ENCODE assay signal across 22 cellular contexts in genomic region chr5:141534492-141535213, GRCh38. TPM values are rescaled to one million over a fixed set of nuclear protein-coding genes. Genes with fewer than 3 reads are reported as not detected.
DNase-seq lines count a peak whose midpoint lies in the region; ATAC-seq and TF ChIP-seq lines count a peak whose summit lies in the region.
"Had no signal": no experiment of that assay in that cellular context is flagged by ENCODE, and none has a peak within 500 bp of the region (broad histone marks: within the 10 kb centered on the region; RNA-seq: fewer than 3 reads in every experiment).

No MANE protein-coding gene starts in this region.

- H3K9ac ChIP-seq in trophoblast cell (ENCODE audit: low read length), result no peak overlapping the region

- no CpG with 5 or more reads among the region's 4 CpGs for WGBS in trophoblast cell (ENCODE audit: extremely low coverage, insufficient coverage, insufficient read length)

- ATAC-seq in activated naive CD8-positive, alpha-beta T cell treated with anti-CD3 and anti-CD28 coated beads, Interleukin-2, amount 50 U/mL, for 24 hours, result no peak
- ATAC-seq in natural killer cell (no peak), GM19035 (IDR thresholded peaks at IDR 0.05; ENCODE audit: unreplicated experiment) (no peak)

- peaks cover 1% of the 10 kb centered on the region in 2 experiments for H3K4me1 ChIP-seq in trophoblast cell (ENCODE audit: control insufficient read depth in 1 of 2, insufficient read depth in 2 of 2, low read length in 2 of 2)

- no peak overlapping the region for H4K91ac ChIP-seq in trophoblast cell (ENCODE audit: low read depth, low read length)

- H3K4me1 Mint-ChIP-seq in activated naive CD8-positive, alpha-beta T cell treated with anti-CD3 and anti-CD28 coated beads, Interleukin-2, amount 50 U/mL, for 24 hours, result peaks cover 2% of the 10 kb centered on the region
- H3K4me1 Mint-ChIP-seq in natural killer cell, result peaks cover 17 to 21% of the 10 kb centered on the region in 2 donors
- H3K4me1 Mint-ChIP-seq: B cell, H9 had no signal

- H4K12ac ChIP-seq in trophoblast cell (ENCODE audit: low read depth, low read length), result no peak overlapping the region

- no peak overlapping the region for H2BK120ac ChIP-seq in trophoblast cell (ENCODE audit: insufficient read depth, low read length, poor library complexity)

- H4K8ac ChIP-seq in trophoblast cell (ENCODE audit: low read depth, low read length), result no peak overlapping the region

- no peaks in the 10 kb centered on the region for H3K9me3 Mint-ChIP-seq in activated naive CD8-positive, alpha-beta T cell treated with anti-CD3 and anti-CD28 coated beads, Interleukin-2, amount 50 U/mL, for 24 hours
- H3K9me3 Mint-ChIP-seq in natural killer cell, result no peaks in the 10 kb centered on the region
- H3K9me3 Mint-ChIP-seq: activated CD4-positive, alpha-beta memory T cell treated with anti-CD3 and anti-CD28 coated beads for 36 hours; activated naive CD4-positive, alpha-beta T cell treated with anti-CD3 and anti-CD28 coated beads for 36 hours; H9 had no signal

- H3K4me3 Mint-ChIP-seq in activated naive CD8-positive, alpha-beta T cell treated with anti-CD3 and anti-CD28 coated beads, Interleukin-2, amount 50 U/mL, for 24 hours, result no peak overlapping the region
- H3K4me3 Mint-ChIP-seq in natural killer cell, result no peak overlapping the region
- H3K4me3 Mint-ChIP-seq: activated CD4-positive, alpha-beta memory T cell treated with anti-CD3 and anti-CD28 coated beads for 36 hours; activated naive CD4-positive, alpha-beta T cell treated with anti-CD3 and anti-CD28 coated beads for 36 hours; B cell; H9 had no signal

- no peaks in the 10 kb centered on the region for H3K27me3 Mint-ChIP-seq in activated naive CD8-positive, alpha-beta T cell treated with anti-CD3 and anti-CD28 coated beads, Interleukin-2, amount 50 U/mL, for 24 hours
- H3K27me3 Mint-ChIP-seq in natural killer cell (ENCODE audit: low read depth in 2 of 2), result no peaks in the 10 kb centered on the region
- H3K27me3 Mint-ChIP-seq: activated CD4-positive, alpha-beta memory T cell treated with anti-CD3 and anti-CD28 coated beads for 36 hours; B cell had no signal

- peak; percentile 2 for DNase-seq in NCI-H2171 treated with DMSO at 0.1 percent for 48 hours (lab: John Stamatoyannopoulos, UW)
- DNase-seq in NCI-H2171 (lab: John Stamatoyannopoulos, UW), result no peak
- DNase-seq in G401 (ENCODE audit: low spot score), result peak; percentile 33
- no peak for DNase-seq in activated naive CD8-positive, alpha-beta T cell treated with anti-CD3 and anti-CD28 coated beads, Interleukin-2, amount 50 U/mL, for 24 hours
- DNase-seq in natural killer cell, result no peak
- DNase-seq in NCI-H1048 (lab: John Stamatoyannopoulos, UW), result no peak
- no peak for DNase-seq in trophoblast cell
- DNase-seq: 8988T; activated CD4-positive, alpha-beta memory T cell treated with anti-CD3 and anti-CD28 coated beads for 36 hours; activated CD4-positive, CD25-positive, alpha-beta regulatory T cell; activated naive CD4-positive, alpha-beta T cell treated with anti-CD3 and anti-CD28 coated beads for 36 hours; dorsolateral prefrontal cortex; H9; kidney glomerular epithelial cell; NCI-H1105; NCI-H2029 treated with DMSO at 0.1 percent for 48 hours; NCI-H446; occipital lobe; Right ventricle myocardium superior; SW 1271 had no signal

- no peak overlapping the region for H2BK5ac ChIP-seq in trophoblast cell (ENCODE audit: low read depth, low read length, poor library complexity)

- H3K4me3 ChIP-seq in trophoblast cell (ENCODE audit: low read depth, low read length), result no peak overlapping the region
- H3K4me3 ChIP-seq: dorsolateral prefrontal cortex had no signal

- no peak overlapping the region for H3K23ac ChIP-seq in trophoblast cell (ENCODE audit: low read length)

- no peak overlapping the region for H2BK12ac ChIP-seq in trophoblast cell (ENCODE audit: low read length)

- no peak overlapping the region for H3K14ac ChIP-seq in trophoblast cell (ENCODE audit: low read length)

- no peaks in the 10 kb centered on the region for H3K27me3 ChIP-seq in trophoblast cell (ENCODE audit: insufficient read depth, low read length)

- no peaks in the 10 kb centered on the region for H3K79me1 ChIP-seq in trophoblast cell (ENCODE audit: low read length)

- H3K36me3 ChIP-seq in trophoblast cell (ENCODE audit: control insufficient read depth in 1 of 2, insufficient read depth in 2 of 2, low read length in 2 of 2), result peaks cover 10 to 18% of the 10 kb centered on the region in 2 experiments

- TF ChIP-seq CTCF in natural killer cell (IDR thresholded peaks at IDR 0.05), result no peak

- in situ Hi-C loops in G401 (cut with HindIII; ENCODE audit: low sequenced_read_pairs), result no loop called here

- peaks cover 31% of the 10 kb centered on the region for H3K36me3 Mint-ChIP-seq in activated naive CD8-positive, alpha-beta T cell treated with anti-CD3 and anti-CD28 coated beads, Interleukin-2, amount 50 U/mL, for 24 hours (ENCODE audit: low read depth)
- peaks cover 7% of the 10 kb centered on the region for H3K36me3 Mint-ChIP-seq in natural killer cell

- no peak overlapping the region for H2AFZ ChIP-seq in trophoblast cell (ENCODE audit: insufficient read depth, low read length, poor library complexity)

- H3K27ac ChIP-seq in trophoblast cell (ENCODE audit: low read depth, low read length), result no peak overlapping the region
- H3K27ac ChIP-seq: dorsolateral prefrontal cortex had no signal

- H3K27ac Mint-ChIP-seq in activated naive CD8-positive, alpha-beta T cell treated with anti-CD3 and anti-CD28 coated beads, Interleukin-2, amount 50 U/mL, for 24 hours, result peak overlapping the region; percentile 10
- peak overlapping the region; percentile 61 to 69 for H3K27ac Mint-ChIP-seq in natural killer cell
- H3K27ac Mint-ChIP-seq: activated CD4-positive, alpha-beta memory T cell treated with anti-CD3 and anti-CD28 coated beads for 36 hours; B cell; H9 had no signal

- no peak overlapping the region for H2AK5ac ChIP-seq in trophoblast cell (ENCODE audit: low read length)

- no peak overlapping the region for H3K4ac ChIP-seq in trophoblast cell (ENCODE audit: low read depth, low read length)

- no peaks in the 10 kb centered on the region for H3K9me3 ChIP-seq in trophoblast cell (ENCODE audit: insufficient read depth, low read depth, low read length)

- H3K4me2 ChIP-seq in trophoblast cell (ENCODE audit: low read length), result no peak overlapping the region

- intact Hi-C loops in natural killer cell (cut with micrococcal nuclease), result no loop called here

- no peaks in the 10 kb centered on the region for H3K79me2 ChIP-seq in trophoblast cell (ENCODE audit: control insufficient read depth, insufficient read depth, low read length, poor library complexity)

- no peak overlapping the region for H3K18ac ChIP-seq in trophoblast cell (ENCODE audit: low read length)

RNA-seq across cellular contexts. Expression of gene PCDHGC5, which starts 45.8 kb away (rescaled TPM):
- 0.14 and 0.18 TPM in 2 replicates for total RNA-seq in G401 (2014; rRNA removed; shearing (Covaris generic))
- under 1 TPM; 0.31 to 0.97 (median 0.50) TPM for total RNA-seq in natural killer cell
- polyA plus RNA-seq in trophoblast cell (2013), result 0.85 and 0.88 TPM in 2 replicates
- total RNA-seq: activated CD4-positive, alpha-beta memory T cell treated with anti-CD3 and anti-CD28 coated beads for 36 hours; activated naive CD4-positive, alpha-beta T cell treated with anti-CD3 and anti-CD28 coated beads for 36 hours had no signal

RNA-seq across cellular contexts. Expression of gene PCDHGC4, which starts 49.8 kb away (rescaled TPM):
- not detected in 2 replicates for total RNA-seq in G401 (2014; rRNA removed; shearing (Covaris generic))
- under 1 TPM; 0.31 to 0.84 (median 0.45) TPM for total RNA-seq in natural killer cell
- polyA plus RNA-seq in trophoblast cell (2013), result 2.5 and 3.3 TPM in 2 replicates
- total RNA-seq: activated CD4-positive, alpha-beta memory T cell treated with anti-CD3 and anti-CD28 coated beads for 36 hours; activated naive CD4-positive, alpha-beta T cell treated with anti-CD3 and anti-CD28 coated beads for 36 hours had no signal

RNA-seq across cellular contexts. Expression of gene PCDHGC3, which starts 58.9 kb away (rescaled TPM):
- 1.0 and 7.7 TPM in 2 replicates for total RNA-seq in G401 (2014; rRNA removed; shearing (Covaris generic))
- total RNA-seq in natural killer cell, result 1 to 10 TPM in 1 of 3 donors, under 1 TPM in 2; 0.68 to 1.5 (median 0.75) TPM
- polyA plus RNA-seq in trophoblast cell (2013), result 129 and 131 TPM in 2 replicates
- total RNA-seq: activated CD4-positive, alpha-beta memory T cell treated with anti-CD3 and anti-CD28 coated beads for 36 hours had no signal

Comparison
In these comparisons a context has a peak if more than half of its experiments do, and no peak if none do; other contexts are left out.
1. DNase-seq: peak in NCI-H2171 treated with DMSO at 0.1 percent for 48 hours (single experiment) and G401 (single experiment); none in NCI-H2171 (single experiment), activated naive CD8-positive, alpha-beta T cell treated with anti-CD3 and anti-CD28 coated beads, Interleukin-2, amount 50 U/mL, for 24 hours (single experiment), natural killer cell (single experiment), NCI-H1048 (single experiment) and trophoblast cell (0 of 2).